ENCODE assay signal across 8 cellular contexts in the genomic region with DNA sequence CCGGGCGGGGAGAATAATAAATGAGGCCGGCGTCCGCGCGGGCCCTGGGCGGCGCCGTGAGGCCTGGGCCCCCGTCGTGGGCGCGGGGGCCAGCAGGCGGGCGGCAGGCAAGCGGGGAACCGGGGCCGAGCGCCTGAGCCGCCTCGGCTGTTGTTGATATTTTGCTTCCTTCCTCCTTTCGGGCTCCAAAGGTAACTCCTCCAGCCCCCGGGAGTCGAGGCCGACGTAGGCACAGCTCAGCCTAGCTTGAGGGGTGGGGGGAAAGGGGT. TPM values are rescaled to one million over a fixed set of nuclear protein-coding genes. Genes with fewer than 3 reads are reported as not detected.
A peak's percentile ranks its signal among the peaks of the same experiment; 100 is the strongest.
DNase-seq lines count a peak whose midpoint lies in the region; ATAC-seq, FAIRE-seq and TF ChIP-seq lines count a peak whose summit lies in the region.

A gene (minus strand): TSS at position 198 of the 269 bp plus-strand sequence. CDS start 17,483 bp downstream, outside the sequence.

- H3K27ac Mint-ChIP-seq in activated T-cell treated with anti-CD3 and anti-CD28 coated beads, Interleukin-2, amount 50 U/mL, for 24 hours = peak within 1 kb of the TSS; percentile 98
- H3K27ac Mint-ChIP-seq in T-helper 2 cell treated with Interferon-gamma antibody and Interleukin-4, amounts not matched to agents 5 μg/mL and 100 μg/mL, for 36 hours = peak within 1 kb of the TSS; percentile 96
- peak within 1 kb of the TSS; percentile 96 for H3K27ac Mint-ChIP-seq in glutamatergic neuron (ENCODE audit: unreplicated experiment)

- H3K27ac ChIP-seq in psoas muscle = peak within 1 kb of the TSS; percentile 99

- H3K27me3 ChIP-seq in psoas muscle (ENCODE audit: insufficient read depth in 3 of 3, low read length in 2 of 3) = no peaks in the 10 kb centered on the region

- DNase-seq in activated T-cell treated with anti-CD3 and anti-CD28 coated beads, Interleukin-2, amount 50 U/mL, for 24 hours = no peak
- no peak for DNase-seq in activated T-cell treated with anti-CD3 and anti-CD28 coated beads, Interleukin-2, amount 50 U/mL, for 1 hour
- DNase-seq in T-helper 2 cell treated with Interferon-gamma antibody and Interleukin-4, amounts not matched to agents 5 μg/mL and 100 μg/mL, for 36 hours (ENCODE audit: low spot score) = no peak
- DNase-seq in glutamatergic neuron (no peak), psoas muscle (no peak), NCI-H2196 (lab: John Stamatoyannopoulos, UW; ENCODE audit: unreplicated experiment) (no peak), frontal cortex (ENCODE audit: low spot score in 2 of 2) (no peak)
- DNase-seq in stimulated activated CD8-positive, alpha-beta memory T cell treated with anti-CD3 and anti-CD28 coated beads, Interleukin-4, amount 100 ng/mL, for 48 hours = no peak

- no peaks in the 10 kb centered on the region for H3K27me3 Mint-ChIP-seq in activated T-cell treated with anti-CD3 and anti-CD28 coated beads, Interleukin-2, amount 50 U/mL, for 24 hours
- no peaks in the 10 kb centered on the region for H3K27me3 Mint-ChIP-seq in T-helper 2 cell treated with Interferon-gamma antibody and Interleukin-4, amounts not matched to agents 5 μg/mL and 100 μg/mL, for 36 hours (ENCODE audit: low read depth)
- H3K27me3 Mint-ChIP-seq in glutamatergic neuron (ENCODE audit: unreplicated experiment) = peaks cover 25% of the 10 kb centered on the region

- H3K4me1 ChIP-seq in psoas muscle = peaks cover 60% of the 10 kb centered on the region

- intact Hi-C loops in psoas muscle (cut with DNase I) = loop anchor here in 1 of 2 donors (10.0 kb wide), 1 partner anchor 376 kb away; no protein-coding TSS in a partner anchor

- peak within 1 kb of the TSS; percentile 92 for H3K4me3 Mint-ChIP-seq in activated T-cell treated with anti-CD3 and anti-CD28 coated beads, Interleukin-2, amount 50 U/mL, for 24 hours
- peak within 1 kb of the TSS; percentile 86 for H3K4me3 Mint-ChIP-seq in T-helper 2 cell treated with Interferon-gamma antibody and Interleukin-4, amounts not matched to agents 5 μg/mL and 100 μg/mL, for 36 hours
- H3K4me3 Mint-ChIP-seq in glutamatergic neuron (ENCODE audit: unreplicated experiment) = peak within 1 kb of the TSS; percentile 89

- H3K4me1 Mint-ChIP-seq in activated T-cell treated with anti-CD3 and anti-CD28 coated beads, Interleukin-2, amount 50 U/mL, for 24 hours (ENCODE audit: low read depth) = peaks cover 78% of the 10 kb centered on the region
- peaks cover 64% of the 10 kb centered on the region for H3K4me1 Mint-ChIP-seq in T-helper 2 cell treated with Interferon-gamma antibody and Interleukin-4, amounts not matched to agents 5 μg/mL and 100 μg/mL, for 36 hours (ENCODE audit: low read depth)
- H3K4me1 Mint-ChIP-seq in glutamatergic neuron (ENCODE audit: low read depth, unreplicated experiment) = peaks cover 50% of the 10 kb centered on the region

- FAIRE-seq in frontal cortex (lab: Jason Lieb, UNC) = no peak

- no peak for ATAC-seq in psoas muscle

- TF ChIP-seq CTCF in glutamatergic neuron (IDR thresholded peaks at IDR 0.05; ENCODE audit: partially characterized antibody, unreplicated experiment) (no peak), psoas muscle (IDR thresholded peaks at IDR 0.05) (no peak)

- H3K9me3 Mint-ChIP-seq in activated T-cell treated with anti-CD3 and anti-CD28 coated beads, Interleukin-2, amount 50 U/mL, for 24 hours = peaks cover 2% of the 10 kb centered on the region
- no peaks in the 10 kb centered on the region for H3K9me3 Mint-ChIP-seq in T-helper 2 cell treated with Interferon-gamma antibody and Interleukin-4, amounts not matched to agents 5 μg/mL and 100 μg/mL, for 36 hours
- H3K9me3 Mint-ChIP-seq in glutamatergic neuron (ENCODE audit: unreplicated experiment) = peaks cover 25% of the 10 kb centered on the region

- no peaks in the 10 kb centered on the region for H3K9me3 ChIP-seq in psoas muscle

- H3K36me3 ChIP-seq in psoas muscle (ENCODE audit: insufficient read depth in 1 of 2, low read depth in 1 of 2) = no peaks in the 10 kb centered on the region

- peak within 1 kb of the TSS; percentile 98 for H3K4me3 ChIP-seq in psoas muscle

- H3K36me3 Mint-ChIP-seq in activated T-cell treated with anti-CD3 and anti-CD28 coated beads, Interleukin-2, amount 50 U/mL, for 24 hours (ENCODE audit: low read depth) = peaks cover 14% of the 10 kb centered on the region
- peaks cover 7% of the 10 kb centered on the region for H3K36me3 Mint-ChIP-seq in T-helper 2 cell treated with Interferon-gamma antibody and Interleukin-4, amounts not matched to agents 5 μg/mL and 100 μg/mL, for 36 hours (ENCODE audit: low read depth)
- H3K36me3 Mint-ChIP-seq in glutamatergic neuron (ENCODE audit: unreplicated experiment) = no peaks in the 10 kb centered on the region

- WGBS in psoas muscle, 3 donors = 0% methylated on average over 20 to 27 of the region's 27 CpGs

RNA-seq across cellular contexts. Expression of the gene that starts here (rescaled TPM):
- total RNA-seq in glutamatergic neuron (ENCODE audit: unreplicated experiment) = 50.0 TPM
- 100 to 1,000 TPM; 126 to 258 (median 188) TPM for total RNA-seq in psoas muscle
- 10 to 100 TPM; 43.1 to 65.3 (median 58.4) TPM for polyA plus RNA-seq in psoas muscle
- total RNA-seq in frontal cortex = 4.9 TPM
